20 cellular contexts compared by ENCODE assay signal in genomic region chr11:92531051-92531747, GRCh38.
DNase-seq lines count a peak whose midpoint lies in the region; ATAC-seq, FAIRE-seq and TF ChIP-seq lines count a peak whose summit lies in the region.
"Had no signal": no experiment of that assay in that cellular context is flagged by ENCODE, and none has a peak within 500 bp of the region (broad histone marks: within the 10 kb centered on the region; RNA-seq: fewer than 3 reads in every experiment).

No MANE protein-coding gene starts in this region.

- no peaks in the 10 kb centered on the region for H3K27me3 Mint-ChIP-seq in neural progenitor cell (ENCODE audit: insufficient read depth, low read depth)
- H3K27me3 Mint-ChIP-seq: IgD-negative memory B cell had no signal

- no peak overlapping the region for H3K4me3 ChIP-seq in H1 (ENCODE audit: extremely low read depth in 1 of 4, insufficient read depth in 2 of 4, low read depth in 3 of 4, low read length in 4 of 4)
- no peak overlapping the region for H3K4me3 ChIP-seq in neural progenitor cell
- H3K4me3 ChIP-seq in aorta (ENCODE audit: low read length in 2 of 2): no peak overlapping the region
- H3K4me3 ChIP-seq: BLaER1 had no signal

- H3K27me3 ChIP-seq in H1 (replicated peaks in 1 of 4; ENCODE audit: control insufficient read depth in 3 of 4, extremely low read depth in 1 of 4, insufficient read depth in 3 of 4, low read length in 3 of 4): no peaks in the 10 kb centered on the region
- H3K27me3 ChIP-seq in neural progenitor cell: no peaks in the 10 kb centered on the region
- H3K27me3 ChIP-seq in aorta (ENCODE audit: control insufficient read depth in 1 of 2, insufficient read depth in 2 of 2, low read length in 1 of 2): no peaks in the 10 kb centered on the region
- H3K27me3 ChIP-seq: BLaER1 had no signal

- TF ChIP-seq POLR2A in H1 (IDR thresholded peaks at IDR 0.05; ENCODE audit: control extremely low read depth in 1 of 2, low read depth in 2 of 2, low read length in 2 of 2): no peak

- H2BK20ac ChIP-seq in H1 (ENCODE audit: low read length): no peak overlapping the region

- H2BK12ac ChIP-seq in H1 (ENCODE audit: low read depth, low read length): peak overlapping the region; percentile 40; the same call in 1 of the 2 replicates

- H2BK5ac ChIP-seq in H1 (ENCODE audit: low read depth, low read length): peak overlapping the region; percentile 63; the same call in 1 of the 2 replicates

- TF ChIP-seq CTCF in H1 (IDR thresholded peaks at IDR 0.05; ENCODE audit: control extremely low read depth in 1 of 3, insufficient read depth in 1 of 3, low read depth in 1 of 3, low read length in 3 of 3): no peak
- TF ChIP-seq CTCF in neural progenitor cell (IDR thresholded peaks at IDR 0.05): no peak
- no peak for TF ChIP-seq CTCF in omental fat pad (IDR thresholded peaks at IDR 0.05)
- no peak for TF ChIP-seq CTCF in D721Med (IDR thresholded peaks at IDR 0.05; ENCODE audit: insufficient read depth, missing control alignments)

- H3K36me3 ChIP-seq in H1 (ENCODE audit: control insufficient read depth in 2 of 4, insufficient read depth in 4 of 4, low read length in 3 of 4): no peaks in the 10 kb centered on the region
- no peaks in the 10 kb centered on the region for H3K36me3 ChIP-seq in neural progenitor cell
- H3K36me3 ChIP-seq in aorta (ENCODE audit: control insufficient read depth in 1 of 2, insufficient read depth in 2 of 2, low read length in 1 of 2): peaks cover 0 to 1% of the 10 kb centered on the region in 2 donors
- H3K36me3 ChIP-seq: BLaER1 had no signal

- ATAC-seq in aorta (ENCODE audit: low FRiP score): no peak
- ATAC-seq in GM21786 (IDR thresholded peaks at IDR 0.05; ENCODE audit: unreplicated experiment): no peak
- ATAC-seq in omental fat pad (ENCODE audit: low FRiP score): no peak

- peaks cover 17% of the 10 kb centered on the region for H3K36me3 Mint-ChIP-seq in neural progenitor cell
- H3K36me3 Mint-ChIP-seq: IgD-negative memory B cell had no signal

- H3K4me2 ChIP-seq in H1 (ENCODE audit: insufficient read depth in 1 of 2, low read depth in 2 of 2, low read length in 2 of 2): no peak overlapping the region
- peak overlapping the region; percentile 21 for H3K4me2 ChIP-seq in neural progenitor cell
- H3K4me2 ChIP-seq: BLaER1 had no signal

- H2AFZ ChIP-seq in H1 (ENCODE audit: low read length): no peak overlapping the region
- no peak overlapping the region for H2AFZ ChIP-seq in neural progenitor cell (replicated peaks)

- H3K4me1 ChIP-seq in H1 (replicated peaks in 1 of 4; ENCODE audit: control insufficient read depth in 3 of 4, insufficient read depth in 4 of 4, low read length in 3 of 4) (peaks cover 0 to 11% (median 3%) of the 10 kb centered on the region in 4 experiments; a peak in 2 of 7 replicates), neural progenitor cell (peaks cover 9% of the 10 kb centered on the region), aorta (ENCODE audit: control insufficient read depth in 1 of 2, insufficient read depth in 2 of 2, low read length in 2 of 2) (peaks cover 0 to 2% of the 10 kb centered on the region in 2 donors)
- H3K4me1 ChIP-seq: BLaER1 had no signal

- peak overlapping the region; percentile 37; the same call in 1 of the 2 replicates for H2BK15ac ChIP-seq in H1 (ENCODE audit: low read length)

- TF ChIP-seq RAD21 in H1 (IDR thresholded peaks at IDR 0.05 in 1 of 2, conservative IDR thresholded peaks at IDR 0.05 in 1 of 2; ENCODE audit: low read depth in 2 of 2, low read length in 2 of 2): no peak

- H3K27ac ChIP-seq in H1 (ENCODE audit: low read depth, low read length): no peak overlapping the region; the same call in 1 of the 2 replicates
- no peak overlapping the region for H3K27ac ChIP-seq in neural progenitor cell
- H3K27ac ChIP-seq in aorta (ENCODE audit: low read depth in 1 of 2, low read length in 2 of 2): no peak overlapping the region
- H3K27ac ChIP-seq: 22Rv1, BLaER1 had no signal

- 86% methylated on average over 9 of the region's 9 CpGs; no CpG with 5 or more reads in 1 of the 2 experiments for WGBS in H1 (ENCODE audit: extremely low coverage in 1 of 2, insufficient coverage in 1 of 2, insufficient read length in 1 of 2, insufficient replicate concordance in 2 of 2, low coverage in 1 of 2, low lambda C conversion rate in 2 of 2, missing lambda C conversion rate in 1 of 2), 2 experiments
- 91 to 92% methylated on average over 9 of the region's 9 CpGs for WGBS in aorta, 2 donors

- DNase-seq in COLO829 (ENCODE audit: low spot score) (peak; percentile 6), NCI-H526 treated with DMSO at 0.1 percent for 48 hours (lab: John Stamatoyannopoulos, UW) (peak; percentile 99), H1 (ENCODE audit: low read depth in 1 of 2, low spot score in 2 of 2) (no peak), neural progenitor cell (ENCODE audit: low spot score) (peak; percentile 22), aorta (no peak), omental fat pad (ENCODE audit: low spot score) (no peak), D721Med (ENCODE audit: insufficient read length, low spot score) (no peak)
- DNase-seq: AML-193, DMS153, DMS79 treated with DMSO at 0.1 percent for 48 hours, EL, KG1 had no signal

- TF ChIP-seq EP300 in H1 (IDR thresholded peaks at IDR 0.05; ENCODE audit: borderline replicate concordance in 1 of 2, low read depth in 2 of 2, low read length in 2 of 2): no peak

- H3K56ac ChIP-seq in H1 (replicated peaks; ENCODE audit: insufficient read length, low read depth, low read length): no peak overlapping the region

- no peaks in the 10 kb centered on the region for H3K23me2 ChIP-seq in H1 (ENCODE audit: low read depth, low read length)

- H3K79me2 ChIP-seq in H1 (ENCODE audit: control insufficient read depth in 1 of 2, insufficient read depth in 2 of 2, low read length in 2 of 2) (no peaks in the 10 kb centered on the region), neural progenitor cell (ENCODE audit: low read depth) (no peaks in the 10 kb centered on the region)

- H3K4me3 Mint-ChIP-seq in neural progenitor cell: no peak overlapping the region
- H3K4me3 Mint-ChIP-seq: IgD-negative memory B cell had no signal

- H4K5ac ChIP-seq in H1 (ENCODE audit: insufficient read length, low read depth, low read length): no peak overlapping the region

- POLR2A ChIA-PET in H1 (lab: Charles Lee; ENCODE audit: partially characterized antibody): interaction anchor here (0.6 kb wide), 1 partner anchor 729 kb away, joined by 3 read pairs; no protein-coding TSS in a partner anchor

- no peak overlapping the region for H3K18ac ChIP-seq in H1 (ENCODE audit: extremely low read depth, low read length)

- peak overlapping the region; percentile 59 for H4K91ac ChIP-seq in H1 (replicated peaks; ENCODE audit: insufficient read length, low read length)

- H3K9me3 Mint-ChIP-seq in neural progenitor cell: no peaks in the 10 kb centered on the region

- no peak overlapping the region for H4K8ac ChIP-seq in H1 (ENCODE audit: extremely low read depth, insufficient read depth, low read length)

- no peak overlapping the region; the same call in 1 of the 2 replicates for H2AK5ac ChIP-seq in H1 (ENCODE audit: low read depth, low read length)

- H3K4ac ChIP-seq in H1 (replicated peaks; ENCODE audit: insufficient read length, low read depth, low read length): no peak overlapping the region

- no peaks in the 10 kb centered on the region for H3F3A ChIP-seq in neural progenitor cell (ENCODE audit: low read depth)

- no peak overlapping the region for H3K23ac ChIP-seq in H1 (ENCODE audit: insufficient read length)

- no peak for FAIRE-seq in H1 (lab: Jason Lieb, UNC)
- no peak for FAIRE-seq in D721Med (lab: Jason Lieb, UNC)
- FAIRE-seq: G401.6, GM12892, GM19239, H54 had no signal

- intact Hi-C loops in aorta (cut with DNase I): no loop called here

- no peaks in the 10 kb centered on the region for H3K9me3 ChIP-seq in H1 (ENCODE audit: insufficient read depth in 2 of 2, low read depth in 1 of 2, low read length in 1 of 2)
- H3K9me3 ChIP-seq in neural progenitor cell (ENCODE audit: low read depth): no peaks in the 10 kb centered on the region
- no peaks in the 10 kb centered on the region for H3K9me3 ChIP-seq in aorta (ENCODE audit: control insufficient read depth, low read length)
- H3K9me3 ChIP-seq: BLaER1 had no signal

- H3K14ac ChIP-seq in H1 (ENCODE audit: insufficient read length): no peak overlapping the region

- CTCF ChIA-PET in H1 (lab: Charles Lee; ENCODE audit: partially characterized antibody): interaction anchor here (0.6 to 1.5 kb wide), 11 partner anchors 9 to 1679 kb away, joined by 3 to 4 read pairs (median 3); no protein-coding TSS in a partner anchor

- H3K4me1 Mint-ChIP-seq in neural progenitor cell: peaks cover 38% of the 10 kb centered on the region
- H3K4me1 Mint-ChIP-seq: IgD-negative memory B cell had no signal

- H3K79me1 ChIP-seq in H1 (ENCODE audit: low read depth, low read length): no peaks in the 10 kb centered on the region; the same call in 1 of the 2 replicates

- H3K27ac Mint-ChIP-seq in neural progenitor cell: peak overlapping the region; percentile 81
- H3K27ac Mint-ChIP-seq: IgD-negative memory B cell had no signal

- H4K20me1 ChIP-seq in H1 (replicated peaks in 1 of 2; ENCODE audit: control insufficient read depth in 1 of 2, insufficient read depth in 2 of 2, low read length in 2 of 2) (no peaks in the 10 kb centered on the region), neural progenitor cell (ENCODE audit: low read depth) (no peaks in the 10 kb centered on the region)
- H4K20me1 ChIP-seq: BLaER1 had no signal

- H2BK120ac ChIP-seq in H1 (replicated peaks; ENCODE audit: low read depth, low read length): peak overlapping the region; percentile 13

- H3K9ac ChIP-seq in H1 (replicated peaks in 1 of 4; ENCODE audit: extremely low read depth in 1 of 4, low read depth in 3 of 4, low read length in 3 of 4) (no peak overlapping the region), neural progenitor cell (no peak overlapping the region)
- H3K9ac ChIP-seq: BLaER1 had no signal

TF ChIP-seq in H1, 55 proteins besides CTCF, POLR2A, EP300 and RAD21 (continues in another document):
- TF ChIP-seq CREB1 (IDR thresholded peaks at IDR 0.05) (no peak), KDM1A (IDR thresholded peaks at IDR 0.05; ENCODE audit: borderline replicate concordance, low read length) (no peak), MAFK (IDR thresholded peaks at IDR 0.05; ENCODE audit: low read depth, low read length) (no peak), KDM5A (IDR thresholded peaks at IDR 0.05; ENCODE audit: low read length) (no peak), SUZ12 (IDR thresholded peaks at IDR 0.05; ENCODE audit: low read length) (no peak)
- TF ChIP-seq, protein P1, sequence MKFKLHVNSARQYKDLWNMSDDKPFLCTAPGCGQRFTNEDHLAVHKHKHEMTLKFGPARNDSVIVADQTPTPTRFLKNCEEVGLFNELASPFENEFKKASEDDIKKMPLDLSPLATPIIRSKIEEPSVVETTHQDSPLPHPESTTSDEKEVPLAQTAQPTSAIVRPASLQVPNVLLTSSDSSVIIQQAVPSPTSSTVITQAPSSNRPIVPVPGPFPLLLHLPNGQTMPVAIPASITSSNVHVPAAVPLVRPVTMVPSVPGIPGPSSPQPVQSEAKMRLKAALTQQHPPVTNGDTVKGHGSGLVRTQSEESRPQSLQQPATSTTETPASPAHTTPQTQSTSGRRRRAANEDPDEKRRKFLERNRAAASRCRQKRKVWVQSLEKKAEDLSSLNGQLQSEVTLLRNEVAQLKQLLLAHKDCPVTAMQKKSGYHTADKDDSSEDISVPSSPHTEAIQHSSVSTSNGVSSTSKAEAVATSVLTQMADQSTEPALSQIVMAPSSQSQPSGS (IDR thresholded peaks at IDR 0.05; ENCODE audit: low read length): no peak

Comparison
In these comparisons a context has a peak if more than half of its experiments do, and no peak if none do; other contexts are left out.
1. DNase-seq: peak in COLO829 (single experiment), NCI-H526 treated with DMSO at 0.1 percent for 48 hours (single experiment) and neural progenitor cell (single experiment); none in H1 (0 of 2), aorta (0 of 2), omental fat pad (single experiment) and D721Med (single experiment).